Comparison of ENCODE assay signal across 1 cellular context in the genomic region with DNA sequence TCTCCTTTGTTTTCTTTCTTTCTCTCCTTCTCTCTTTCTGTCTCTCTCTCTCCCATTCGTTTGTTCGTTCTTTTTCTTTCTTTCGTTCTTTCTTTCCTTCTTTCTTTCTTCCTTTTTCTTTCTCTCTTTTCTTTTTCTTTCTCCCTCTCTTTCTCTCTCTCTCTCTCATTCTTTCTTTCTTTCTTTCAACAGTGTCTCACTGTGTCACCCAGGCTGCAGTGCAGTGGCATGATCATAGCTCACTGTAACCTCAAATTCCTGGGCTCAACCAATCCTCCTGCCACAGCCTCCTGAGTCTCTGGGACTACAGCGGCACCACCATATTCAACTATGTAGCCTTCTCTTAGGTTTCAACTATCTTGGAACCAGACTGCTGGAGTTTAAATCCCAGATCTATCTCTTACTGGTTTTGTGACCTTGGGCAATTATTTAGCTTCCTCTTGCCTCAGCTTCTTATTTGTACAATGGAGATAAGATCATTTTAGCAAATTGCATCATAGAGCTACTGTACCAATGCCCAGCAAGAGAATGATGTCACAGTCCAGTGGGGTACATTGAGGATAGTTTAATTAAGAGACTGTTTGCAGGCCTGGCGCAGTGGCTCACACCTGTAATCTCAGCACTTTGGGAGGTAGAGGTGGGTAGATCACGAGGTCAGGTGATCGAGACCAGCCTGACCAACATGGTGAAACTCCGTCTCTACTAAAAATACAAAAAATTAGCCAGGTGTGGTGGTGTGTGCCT.
A peak's percentile ranks its signal among the peaks of the same experiment; 100 is the strongest.
TF ChIP-seq lines count a peak whose summit lies in the region.

No MANE protein-coding gene starts in this region.

TF ChIP-seq in HepG2, 621 proteins besides CTCF, POLR2A, EP300 and RAD21 (continued from another document and continues in another):
- TF ChIP-seq POGK (CRISPR knock-in tag; conservative IDR thresholded peaks at IDR 0.05) (0 out of 2 replicates have a peak, but pooled peaks have one; percentile 23), KDM3A (CRISPR knock-in tag; IDR thresholded peaks at IDR 0.05; ENCODE audit: low read depth) (0 out of 2 replicates have a peak, but pooled peaks have one; percentile 25), ZNF33B (CRISPR knock-in tag; IDR thresholded peaks at IDR 0.05) (no peak), HMG20B (CRISPR knock-in tag; conservative IDR thresholded peaks at IDR 0.05) (no peak), ZNF850 (CRISPR knock-in tag; conservative IDR thresholded peaks at IDR 0.05) (no peak), FOXM1 (CRISPR knock-in tag; IDR thresholded peaks at IDR 0.05) (no peak), ZNF761 (CRISPR knock-in tag; conservative IDR thresholded peaks at IDR 0.05) (no peak), ZNF768 (CRISPR knock-in tag; IDR thresholded peaks at IDR 0.05) (no peak), SMAD3 (CRISPR knock-in tag; IDR thresholded peaks at IDR 0.05) (peak; percentile 62; the same call in 1 of the 2 replicates), ZNF501 (CRISPR knock-in tag; IDR thresholded peaks at IDR 0.05) (no peak), PLRG1 (conservative IDR thresholded peaks at IDR 0.05) (no peak), ZNF136 (CRISPR knock-in tag; IDR thresholded peaks at IDR 0.05; ENCODE audit: low read depth) (no peak), ZFAT (CRISPR knock-in tag; conservative IDR thresholded peaks at IDR 0.05) (no peak), NONO (IDR thresholded peaks at IDR 0.05) (no peak), NONO (CRISPR knock-in tag; conservative IDR thresholded peaks at IDR 0.05) (0 out of 2 replicates have a peak, but pooled peaks have one; percentile 27), ISL2 (CRISPR knock-in tag; IDR thresholded peaks at IDR 0.05) (peak; percentile 76), HCFC1 (IDR thresholded peaks at IDR 0.05; ENCODE audit: low read depth, low read length) (no peak), ESRRA (CRISPR knock-in tag; IDR thresholded peaks at IDR 0.05; ENCODE audit: low read depth) (no peak), THRA (CRISPR knock-in tag; IDR thresholded peaks at IDR 0.05; ENCODE audit: borderline replicate concordance) (peak; percentile 90), NRL (CRISPR knock-in tag; IDR thresholded peaks at IDR 0.05; ENCODE audit: borderline replicate concordance) (no peak), DNMT3B (CRISPR knock-in tag; conservative IDR thresholded peaks at IDR 0.05) (no peak), ZNF674 (CRISPR knock-in tag; IDR thresholded peaks at IDR 0.05; ENCODE audit: low read depth) (no peak), TEAD2 (CRISPR knock-in tag; IDR thresholded peaks at IDR 0.05) (no peak), FOXJ3 (CRISPR knock-in tag; IDR thresholded peaks at IDR 0.05; ENCODE audit: borderline replicate concordance) (peak; percentile 58; the same call in 1 of the 2 replicates), KAT7 (CRISPR knock-in tag; IDR thresholded peaks at IDR 0.05; ENCODE audit: borderline replicate concordance) (0 out of 2 replicates have a peak, but pooled peaks have one; percentile 16), HOXA5 (CRISPR knock-in tag; IDR thresholded peaks at IDR 0.05) (0 out of 2 replicates have a peak, but pooled peaks have one; percentile 61), LCORL (IDR thresholded peaks at IDR 0.05) (no peak), LCORL (CRISPR knock-in tag; IDR thresholded peaks at IDR 0.05) (peak; percentile 63; the same call in 1 of the 2 replicates), THAP8 (CRISPR knock-in tag; IDR thresholded peaks at IDR 0.05; ENCODE audit: borderline replicate concordance) (no peak), TBX2 (CRISPR knock-in tag; IDR thresholded peaks at IDR 0.05; ENCODE audit: borderline replicate concordance) (peak; percentile 83), CSRNP1 (CRISPR knock-in tag; IDR thresholded peaks at IDR 0.05) (no peak), RBAK (CRISPR knock-in tag; IDR thresholded peaks at IDR 0.05) (no peak), SP5 (CRISPR knock-in tag; IDR thresholded peaks at IDR 0.05; ENCODE audit: borderline replicate concordance, low read depth) (peak; percentile 45; the same call in 1 of the 2 replicates), PHF21A (CRISPR knock-in tag; IDR thresholded peaks at IDR 0.05) (peak; percentile 65), RCOR2 (CRISPR knock-in tag; IDR thresholded peaks at IDR 0.05) (0 out of 2 replicates have a peak, but pooled peaks have one; percentile 46), ZNF747 (CRISPR knock-in tag; IDR thresholded peaks at IDR 0.05; ENCODE audit: borderline replicate concordance) (no peak; the same call in 1 of the 2 replicates), ZNF441 (CRISPR knock-in tag; IDR thresholded peaks at IDR 0.05; ENCODE audit: borderline replicate concordance) (no peak), ZNF589 (CRISPR knock-in tag; conservative IDR thresholded peaks at IDR 0.05) (no peak), ZNF253 (CRISPR knock-in tag; IDR thresholded peaks at IDR 0.05; ENCODE audit: borderline replicate concordance) (no peak)
- TF ChIP-seq, protein P1, sequence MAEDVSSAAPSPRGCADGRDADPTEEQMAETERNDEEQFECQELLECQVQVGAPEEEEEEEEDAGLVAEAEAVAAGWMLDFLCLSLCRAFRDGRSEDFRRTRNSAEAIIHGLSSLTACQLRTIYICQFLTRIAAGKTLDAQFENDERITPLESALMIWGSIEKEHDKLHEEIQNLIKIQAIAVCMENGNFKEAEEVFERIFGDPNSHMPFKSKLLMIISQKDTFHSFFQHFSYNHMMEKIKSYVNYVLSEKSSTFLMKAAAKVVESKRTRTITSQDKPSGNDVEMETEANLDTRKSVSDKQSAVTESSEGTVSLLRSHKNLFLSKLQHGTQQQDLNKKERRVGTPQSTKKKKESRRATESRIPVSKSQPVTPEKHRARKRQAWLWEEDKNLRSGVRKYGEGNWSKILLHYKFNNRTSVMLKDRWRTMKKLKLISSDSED (CRISPR knock-in tag; IDR thresholded peaks at IDR 0.05): no peak
- TF ChIP-seq, protein P2, sequence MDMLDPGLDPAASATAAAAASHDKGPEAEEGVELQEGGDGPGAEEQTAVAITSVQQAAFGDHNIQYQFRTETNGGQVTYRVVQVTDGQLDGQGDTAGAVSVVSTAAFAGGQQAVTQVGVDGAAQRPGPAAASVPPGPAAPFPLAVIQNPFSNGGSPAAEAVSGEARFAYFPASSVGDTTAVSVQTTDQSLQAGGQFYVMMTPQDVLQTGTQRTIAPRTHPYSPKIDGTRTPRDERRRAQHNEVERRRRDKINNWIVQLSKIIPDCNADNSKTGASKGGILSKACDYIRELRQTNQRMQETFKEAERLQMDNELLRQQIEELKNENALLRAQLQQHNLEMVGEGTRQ (IDR thresholded peaks at IDR 0.05; ENCODE audit: low read depth, low read length): no peak
- TF ChIP-seq, protein P2 (CRISPR knock-in tag; IDR thresholded peaks at IDR 0.05; ENCODE audit: borderline replicate concordance): no peak
- TF ChIP-seq, protein P3, sequence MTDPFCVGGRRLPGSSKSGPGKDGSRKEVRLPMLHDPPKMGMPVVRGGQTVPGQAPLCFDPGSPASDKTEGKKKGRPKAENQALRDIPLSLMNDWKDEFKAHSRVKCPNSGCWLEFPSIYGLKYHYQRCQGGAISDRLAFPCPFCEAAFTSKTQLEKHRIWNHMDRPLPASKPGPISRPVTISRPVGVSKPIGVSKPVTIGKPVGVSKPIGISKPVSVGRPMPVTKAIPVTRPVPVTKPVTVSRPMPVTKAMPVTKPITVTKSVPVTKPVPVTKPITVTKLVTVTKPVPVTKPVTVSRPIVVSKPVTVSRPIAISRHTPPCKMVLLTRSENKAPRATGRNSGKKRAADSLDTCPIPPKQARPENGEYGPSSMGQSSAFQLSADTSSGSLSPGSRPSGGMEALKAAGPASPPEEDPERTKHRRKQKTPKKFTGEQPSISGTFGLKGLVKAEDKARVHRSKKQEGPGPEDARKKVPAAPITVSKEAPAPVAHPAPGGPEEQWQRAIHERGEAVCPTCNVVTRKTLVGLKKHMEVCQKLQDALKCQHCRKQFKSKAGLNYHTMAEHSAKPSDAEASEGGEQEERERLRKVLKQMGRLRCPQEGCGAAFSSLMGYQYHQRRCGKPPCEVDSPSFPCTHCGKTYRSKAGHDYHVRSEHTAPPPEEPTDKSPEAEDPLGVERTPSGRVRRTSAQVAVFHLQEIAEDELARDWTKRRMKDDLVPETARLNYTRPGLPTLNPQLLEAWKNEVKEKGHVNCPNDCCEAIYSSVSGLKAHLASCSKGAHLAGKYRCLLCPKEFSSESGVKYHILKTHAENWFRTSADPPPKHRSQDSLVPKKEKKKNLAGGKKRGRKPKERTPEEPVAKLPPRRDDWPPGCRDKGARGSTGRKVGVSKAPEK (CRISPR knock-in tag; IDR thresholded peaks at IDR 0.05; ENCODE audit: borderline replicate concordance): peak; percentile 62; the same call in 1 of the 2 replicates
- TF ChIP-seq, protein P4, sequence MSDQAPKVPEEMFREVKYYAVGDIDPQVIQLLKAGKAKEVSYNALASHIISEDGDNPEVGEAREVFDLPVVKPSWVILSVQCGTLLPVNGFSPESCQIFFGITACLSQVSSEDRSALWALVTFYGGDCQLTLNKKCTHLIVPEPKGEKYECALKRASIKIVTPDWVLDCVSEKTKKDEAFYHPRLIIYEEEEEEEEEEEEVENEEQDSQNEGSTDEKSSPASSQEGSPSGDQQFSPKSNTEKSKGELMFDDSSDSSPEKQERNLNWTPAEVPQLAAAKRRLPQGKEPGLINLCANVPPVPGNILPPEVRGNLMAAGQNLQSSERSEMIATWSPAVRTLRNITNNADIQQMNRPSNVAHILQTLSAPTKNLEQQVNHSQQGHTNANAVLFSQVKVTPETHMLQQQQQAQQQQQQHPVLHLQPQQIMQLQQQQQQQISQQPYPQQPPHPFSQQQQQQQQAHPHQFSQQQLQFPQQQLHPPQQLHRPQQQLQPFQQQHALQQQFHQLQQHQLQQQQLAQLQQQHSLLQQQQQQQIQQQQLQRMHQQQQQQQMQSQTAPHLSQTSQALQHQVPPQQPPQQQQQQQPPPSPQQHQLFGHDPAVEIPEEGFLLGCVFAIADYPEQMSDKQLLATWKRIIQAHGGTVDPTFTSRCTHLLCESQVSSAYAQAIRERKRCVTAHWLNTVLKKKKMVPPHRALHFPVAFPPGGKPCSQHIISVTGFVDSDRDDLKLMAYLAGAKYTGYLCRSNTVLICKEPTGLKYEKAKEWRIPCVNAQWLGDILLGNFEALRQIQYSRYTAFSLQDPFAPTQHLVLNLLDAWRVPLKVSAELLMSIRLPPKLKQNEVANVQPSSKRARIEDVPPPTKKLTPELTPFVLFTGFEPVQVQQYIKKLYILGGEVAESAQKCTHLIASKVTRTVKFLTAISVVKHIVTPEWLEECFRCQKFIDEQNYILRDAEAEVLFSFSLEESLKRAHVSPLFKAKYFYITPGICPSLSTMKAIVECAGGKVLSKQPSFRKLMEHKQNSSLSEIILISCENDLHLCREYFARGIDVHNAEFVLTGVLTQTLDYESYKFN (CRISPR knock-in tag; conservative IDR thresholded peaks at IDR 0.05): peak; percentile 79
- TF ChIP-seq, protein P5, sequence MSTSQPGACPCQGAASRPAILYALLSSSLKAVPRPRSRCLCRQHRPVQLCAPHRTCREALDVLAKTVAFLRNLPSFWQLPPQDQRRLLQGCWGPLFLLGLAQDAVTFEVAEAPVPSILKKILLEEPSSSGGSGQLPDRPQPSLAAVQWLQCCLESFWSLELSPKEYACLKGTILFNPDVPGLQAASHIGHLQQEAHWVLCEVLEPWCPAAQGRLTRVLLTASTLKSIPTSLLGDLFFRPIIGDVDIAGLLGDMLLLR (CRISPR knock-in tag; IDR thresholded peaks at IDR 0.05): no peak
